ENCODE assay signal across 31 cellular contexts in the genomic region with DNA sequence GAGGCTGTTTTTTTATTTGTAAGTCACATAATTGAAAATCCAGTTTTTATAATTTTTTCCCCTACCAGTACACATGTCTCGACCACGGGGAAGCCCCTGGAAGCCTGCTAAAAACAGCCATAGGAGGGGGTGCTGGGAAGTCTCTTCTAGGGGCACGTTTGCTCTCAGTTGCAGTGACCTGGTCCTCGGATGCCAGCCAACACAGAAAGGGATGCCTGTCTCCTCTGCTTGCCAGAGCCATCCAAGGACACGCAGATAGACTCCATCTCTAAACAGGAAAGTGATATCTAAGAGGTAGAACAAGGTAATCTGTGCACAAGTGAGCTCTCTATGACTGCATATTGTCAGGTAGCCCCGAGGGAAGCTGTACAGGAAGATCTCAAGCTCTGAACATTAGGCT.
"Had no signal": no experiment of that assay in that cellular context is flagged by ENCODE, and none has a peak within 500 bp of the region (broad histone marks: within the 10 kb centered on the region; RNA-seq: fewer than 3 reads in every experiment).

No MANE protein-coding gene starts in this region.

- H3K27ac Mint-ChIP-seq: activated B cell treated with CpG ODN at 0.5 μM for 24 hours; activated CD4-positive, alpha-beta memory T cell treated with anti-CD3 and anti-CD28 coated beads, Interleukin-2, amount 10 ng/mL, durations not matched to agents 7 days and 5 days; activated CD4-positive, alpha-beta T cell treated with anti-CD3 and anti-CD28 coated beads, Interleukin-2, amount 10 ng/mL, durations not matched to agents 24 days and 14 days; activated naive CD4-positive, alpha-beta T cell treated with anti-CD3 and anti-CD28 coated beads for 36 hours; activated naive CD8-positive, alpha-beta T cell; activated T-helper 17 cell treated with anti-CD3 and anti-CD28 coated beads, Interleukin-2, amount 50 U/mL, for 72 hours; T-cell had no signal

- H3K9me3 Mint-ChIP-seq: activated B cell treated with CpG ODN at 0.5 μM for 24 hours had no signal

- DNase-seq: activated B cell treated with CpG ODN at 0.5 μM for 24 hours; activated CD4-positive, alpha-beta memory T cell treated with anti-CD3 and anti-CD28 coated beads, Interleukin-2, amount 10 ng/mL, durations not matched to agents 7 days and 5 days; activated CD4-positive, alpha-beta T cell treated with anti-CD3 and anti-CD28 coated beads for 1 hour; activated CD4-positive, alpha-beta T cell treated with anti-CD3 and anti-CD28 coated beads, Interleukin-2, amount 10 ng/mL, durations not matched to agents 24 days and 14 days; activated gamma-delta T cell; activated naive CD4-positive, alpha-beta T cell treated with anti-CD3 and anti-CD28 coated beads for 36 hours; activated T-cell treated with anti-CD3 and anti-CD28 coated beads for 4 hours; activated T-cell treated with anti-CD3 and anti-CD28 coated beads, Interleukin-2, amount 50 U/mL, for 48 hours; amygdala; brain microvascular endothelial cell; Karpas-422; MM.1S; NCI-H1105; NCI-H1436 treated with DMSO at 0.1 percent for 48 hours; NCI-H187; NCI-H2081; NCI-H2171 treated with DMSO at 0.1 percent for 48 hours; NCI-H226; NCI-H510A; NCI-H526 treated with DMSO at 0.1 percent for 48 hours; NCI-H82; T-cell; T-helper 2 cell; T1000 had no signal

- H3K27me3 ChIP-seq: brain microvascular endothelial cell, cardiac muscle cell had no signal

- H3K4me3 Mint-ChIP-seq: activated B cell treated with CpG ODN at 0.5 μM for 24 hours; activated CD4-positive, alpha-beta memory T cell treated with anti-CD3 and anti-CD28 coated beads, Interleukin-2, amount 10 ng/mL, durations not matched to agents 7 days and 5 days; activated CD4-positive, alpha-beta T cell treated with anti-CD3 and anti-CD28 coated beads, Interleukin-2, amount 10 ng/mL, durations not matched to agents 24 days and 14 days; activated naive CD4-positive, alpha-beta T cell treated with anti-CD3 and anti-CD28 coated beads for 36 hours; activated naive CD8-positive, alpha-beta T cell; activated T-helper 17 cell treated with anti-CD3 and anti-CD28 coated beads, Interleukin-2, amount 50 U/mL, for 72 hours; T-cell had no signal

- FAIRE-seq: astrocyte, K562, TTC549 had no signal

- H3K27ac ChIP-seq: brain microvascular endothelial cell, cardiac muscle cell, SK-N-MC had no signal

- ATAC-seq: activated T-helper 17 cell treated with anti-CD3 and anti-CD28 coated beads, Interleukin-2, amount 50 U/mL, for 72 hours; K562; T-cell had no signal

- H3K4me3 ChIP-seq: cardiac muscle cell, K562, SK-N-MC had no signal

- H3K4me1 Mint-ChIP-seq: activated T-helper 17 cell treated with anti-CD3 and anti-CD28 coated beads, Interleukin-2, amount 50 U/mL, for 72 hours had no signal

- H3K36me3 ChIP-seq: brain microvascular endothelial cell, cardiac muscle cell had no signal

- H3K27me3 Mint-ChIP-seq: activated B cell treated with CpG ODN at 0.5 μM for 24 hours had no signal
